In genomic region chr20:63559485-63560332, GRCh38 we compare ENCODE assay signal across 10 cellular contexts. TPM values are rescaled to one million over a fixed set of nuclear protein-coding genes. Genes with fewer than 3 reads are reported as not detected.
A peak's percentile ranks its signal among the peaks of the same experiment; 100 is the strongest.
DNase-seq lines count a peak whose midpoint lies in the region; ATAC-seq, FAIRE-seq and TF ChIP-seq lines count a peak whose summit lies in the region.
"Not testable (repeated sequence)": the region's sequence is repeated elsewhere in the genome, so short reads cannot be mapped to it uniquely, and the experiment has no call there.
"Had no signal": no experiment of that assay in that cellular context is flagged by ENCODE, and none has a peak within 500 bp of the region (broad histone marks: within the 10 kb centered on the region; RNA-seq: fewer than 3 reads in every experiment).

No MANE protein-coding gene starts in this region.

- CTCF ChIA-PET in RWPE1 (lab: Yijun Ruan, JAX); activated CD8-positive, alpha-beta T cell treated with anti-CD3 and anti-CD28 coated beads, Interleukin-2, amount 10 ng/mL, durations not matched to agents 7 days and 5 days (lab: Charles Lee): not testable (repeated sequence)

- H3K27me3 Mint-ChIP-seq in activated CD8-positive, alpha-beta T cell treated with anti-CD3 and anti-CD28 coated beads, Interleukin-2, amount 10 ng/mL, durations not matched to agents 7 days and 5 days (ENCODE audit: low read depth); memory B cell: not testable (repeated sequence)

- H3K27ac Mint-ChIP-seq in activated CD8-positive, alpha-beta T cell treated with anti-CD3 and anti-CD28 coated beads, Interleukin-2, amount 10 ng/mL, durations not matched to agents 7 days and 5 days, result not testable (repeated sequence)
- peak overlapping the region; percentile 56 for H3K27ac Mint-ChIP-seq in memory B cell

- TF ChIP-seq CTCF in RWPE1 (conservative IDR thresholded peaks at IDR 0.05; ENCODE audit: low read depth), result not testable (repeated sequence)

- POLR2A ChIA-PET in RWPE1 (lab: Yijun Ruan, JAX; ENCODE audit: low non-redundant PET), result interaction anchor here (0.7 kb wide), 1 partner anchor 23 kb away, joined by 3 read pairs; the partner anchor contains the start of gene PTK6
- POLR2A ChIA-PET in activated CD8-positive, alpha-beta T cell treated with anti-CD3 and anti-CD28 coated beads, Interleukin-2, amount 10 ng/mL, durations not matched to agents 7 days and 5 days (lab: Charles Lee), result not testable (repeated sequence)

- H3K9me3 ChIP-seq in effector memory CD4-positive, alpha-beta T cell (ENCODE audit: control insufficient read depth, low read length), result not testable (repeated sequence)

- H3K27ac ChIP-seq in RWPE1, result peak overlapping the region; percentile 8; the same call in 1 of the 2 replicates
- H3K27ac ChIP-seq in effector memory CD4-positive, alpha-beta T cell (ENCODE audit: insufficient read depth, low read length, poor library complexity, severe bottlenecking), result not testable (repeated sequence)

- H3K4me3 ChIP-seq in effector memory CD4-positive, alpha-beta T cell (ENCODE audit: insufficient read depth, low read depth, low read length, poor library complexity, severe bottlenecking), result not testable (repeated sequence)

- H3K36me3 Mint-ChIP-seq in activated CD8-positive, alpha-beta T cell treated with anti-CD3 and anti-CD28 coated beads, Interleukin-2, amount 10 ng/mL, durations not matched to agents 7 days and 5 days (ENCODE audit: low read depth), result peaks cover 34% of the 10 kb centered on the region
- not testable (repeated sequence) for H3K36me3 Mint-ChIP-seq in memory B cell

- not testable (repeated sequence) for TF ChIP-seq POLR2A in GM12891 (IDR thresholded peaks at IDR 0.05; ENCODE audit: low read depth, low read length)

- not testable (repeated sequence) for H3K4me1 ChIP-seq in effector memory CD4-positive, alpha-beta T cell (ENCODE audit: control insufficient read depth, insufficient read depth, low read length, poor library complexity, severe bottlenecking)

- peak; percentile 28 for FAIRE-seq in GM12891 (lab: Jason Lieb, UNC)

- H3K4me3 Mint-ChIP-seq in activated CD8-positive, alpha-beta T cell treated with anti-CD3 and anti-CD28 coated beads, Interleukin-2, amount 10 ng/mL, durations not matched to agents 7 days and 5 days; memory B cell: not testable (repeated sequence)

- H3K36me3 ChIP-seq in effector memory CD4-positive, alpha-beta T cell (ENCODE audit: control insufficient read depth, insufficient read depth, low read length), result peaks cover 42% of the 10 kb centered on the region

- H3K9me3 Mint-ChIP-seq in activated CD8-positive, alpha-beta T cell treated with anti-CD3 and anti-CD28 coated beads, Interleukin-2, amount 10 ng/mL, durations not matched to agents 7 days and 5 days (ENCODE audit: insufficient read depth); memory B cell: not testable (repeated sequence)

- peak; percentile 24 for ATAC-seq in activated CD8-positive, alpha-beta T cell treated with anti-CD3 and anti-CD28 coated beads, Interleukin-2, amount 10 ng/mL, durations not matched to agents 7 days and 5 days
- ATAC-seq in memory B cell (ENCODE audit: low read depth), result not testable (repeated sequence)

- not testable (repeated sequence) for H3K27me3 ChIP-seq in effector memory CD4-positive, alpha-beta T cell (replicated peaks; ENCODE audit: control insufficient read depth, insufficient read depth, low read length, poor library complexity, severe bottlenecking)

- DNase-seq in GM12891 (ENCODE audit: insufficient read length, low spot score); RWPE1 (ENCODE audit: low spot score); activated CD8-positive, alpha-beta T cell treated with anti-CD3 and anti-CD28 coated beads, Interleukin-2, amount 10 ng/mL, durations not matched to agents 7 days and 5 days; memory B cell (ENCODE audit: low spot score in 2 of 2): not testable (repeated sequence)
- DNase-seq in activated CD4-positive, alpha-beta T cell treated with anti-CD3 and anti-CD28 coated beads for 48 hours, result peak; percentile 70
- peak; percentile 78 for DNase-seq in activated effector memory CD4-positive, alpha-beta T cell treated with anti-CD3 and anti-CD28 coated beads, Interleukin-2, amount 50 U/mL, for 16 hours
- peak in 2 of 3 donors; percentile 42 to 70 for DNase-seq in effector memory CD4-positive, alpha-beta T cell

- H3K4me1 Mint-ChIP-seq in activated CD8-positive, alpha-beta T cell treated with anti-CD3 and anti-CD28 coated beads, Interleukin-2, amount 10 ng/mL, durations not matched to agents 7 days and 5 days (ENCODE audit: low read depth); memory B cell: not testable (repeated sequence)

RNA-seq across cellular contexts. Expression of gene FNDC11, which starts 5.8 kb away (rescaled TPM):
- polyA plus RNA-seq in GM12891 (2012; ENCODE audit: low read depth, missing spikeins), result 0.72 TPM
- under 1 TPM; 0.26 to 0.29 TPM for total RNA-seq in activated CD8-positive, alpha-beta T cell treated with anti-CD3 and anti-CD28 coated beads, Interleukin-2, amount 10 ng/mL, durations not matched to agents 7 days and 5 days
- total RNA-seq: M059J had no signal

RNA-seq across cellular contexts. Expression of gene SRMS, which starts 12.2 kb away (rescaled TPM):
- not detected for polyA plus RNA-seq in GM12891 (2012; ENCODE audit: low read depth, missing spikeins)
- not detected for total RNA-seq in activated CD8-positive, alpha-beta T cell treated with anti-CD3 and anti-CD28 coated beads, Interleukin-2, amount 10 ng/mL, durations not matched to agents 7 days and 5 days
- total RNA-seq: CD8-positive, alpha-beta T cell; M059J had no signal
- polyA plus RNA-seq: A549 had no signal

RNA-seq across cellular contexts. Expression of gene HELZ2, which starts 14.3 kb away (rescaled TPM):
- 12.6 TPM for polyA plus RNA-seq in GM12891 (2012; ENCODE audit: low read depth, missing spikeins)
- total RNA-seq in activated CD8-positive, alpha-beta T cell treated with anti-CD3 and anti-CD28 coated beads, Interleukin-2, amount 10 ng/mL, durations not matched to agents 7 days and 5 days, result 100 to 1,000 TPM in 1 of 2 experiments, 10 to 100 TPM in 1; 99.1 to 102 TPM

RNA-seq across cellular contexts. Expression of gene PTK6, which starts 22.5 kb away (rescaled TPM):
- polyA plus RNA-seq in GM12891 (2012; ENCODE audit: low read depth, missing spikeins), result 0.19 TPM
- under 1 TPM in 1 of 2 experiments, not detected in 1; 0.34 TPM for total RNA-seq in activated CD8-positive, alpha-beta T cell treated with anti-CD3 and anti-CD28 coated beads, Interleukin-2, amount 10 ng/mL, durations not matched to agents 7 days and 5 days
- total RNA-seq: M059J had no signal

RNA-seq across cellular contexts. Expression of gene PPDPF, which starts 39.1 kb away (rescaled TPM):
- polyA plus RNA-seq in GM12891 (2012; ENCODE audit: low read depth, missing spikeins), result 60.0 TPM
- 100 to 1,000 TPM; 292 to 296 TPM for total RNA-seq in activated CD8-positive, alpha-beta T cell treated with anti-CD3 and anti-CD28 coated beads, Interleukin-2, amount 10 ng/mL, durations not matched to agents 7 days and 5 days
